1 cellular context compared by ENCODE assay signal in genomic region chr7:159049266-159050025, GRCh38.
TF ChIP-seq lines count a peak whose summit lies in the region.

No MANE protein-coding gene starts in this region.

TF ChIP-seq in WTC11, 78 proteins besides CTCF, POLR2A, EP300 and RAD21 (continued from another document):
- TF ChIP-seq AFF4 (CRISPR knock-in tag; IDR thresholded peaks at IDR 0.05; ENCODE audit: borderline replicate concordance) (no peak), JAZF1 (CRISPR knock-in tag; IDR thresholded peaks at IDR 0.05) (no peak), E2F5 (CRISPR knock-in tag; IDR thresholded peaks at IDR 0.05) (no peak), E2F1 (CRISPR knock-in tag; IDR thresholded peaks at IDR 0.05) (no peak), MYBL2 (CRISPR knock-in tag; IDR thresholded peaks at IDR 0.05) (no peak), OVOL2 (CRISPR knock-in tag; IDR thresholded peaks at IDR 0.05; ENCODE audit: borderline replicate concordance) (no peak), USF2 (CRISPR knock-in tag; IDR thresholded peaks at IDR 0.05) (no peak), MAX (CRISPR knock-in tag; IDR thresholded peaks at IDR 0.05) (no peak)
